ENCODE assay signal across 8 cellular contexts in genomic region chr10:68333452-68333851, GRCh38. TPM values are rescaled to one million over a fixed set of nuclear protein-coding genes. Genes with fewer than 3 reads are reported as not detected.
DNase-seq lines count a peak whose midpoint lies in the region; ATAC-seq and TF ChIP-seq lines count a peak whose summit lies in the region.

No MANE protein-coding gene starts in this region.

- H3K9me3 Mint-ChIP-seq in activated T-cell treated with anti-CD3 and anti-CD28 coated beads, Interleukin-2, amount 50 U/mL, for 24 hours = peaks cover 2% of the 10 kb centered on the region

- WGBS in lower leg skin, 2 donors = 0% methylated on average over 6 of the region's 6 CpGs

- H3K9me3 ChIP-seq in tibial artery = no peaks in the 10 kb centered on the region

- peaks cover 0 to 65% (median 31%) of the 10 kb centered on the region in 4 donors for H3K4me1 ChIP-seq in tibial artery

- no peak for ATAC-seq in GM19452 (IDR thresholded peaks at IDR 0.05; ENCODE audit: unreplicated experiment)

- peaks cover 0 to 5% (median 0%) of the 10 kb centered on the region in 3 donors for H3K36me3 ChIP-seq in tibial artery

- H3K4me3 ChIP-seq in astrocyte of the cerebellum (ENCODE audit: low read depth, low read length) (peak overlapping the region; percentile 98), lower leg skin (ENCODE audit: low read depth, poor library complexity, severe bottlenecking) (peak overlapping the region; percentile 96), tibial artery (peak overlapping the region; percentile 88 to 92)

- H3K4me1 Mint-ChIP-seq in activated T-cell treated with anti-CD3 and anti-CD28 coated beads, Interleukin-2, amount 50 U/mL, for 24 hours (ENCODE audit: low read depth) = peaks cover 60% of the 10 kb centered on the region

- in situ Hi-C loops in astrocyte of the cerebellum (cut with HindIII; ENCODE audit: low sequenced_read_pairs) = no loop called here

- TF ChIP-seq CTCF in astrocyte of the cerebellum (IDR thresholded peaks at IDR 0.05; ENCODE audit: low read depth, low read length, missing control alignments) = no peak
- no peak for TF ChIP-seq CTCF in lower leg skin (IDR thresholded peaks at IDR 0.05)
- TF ChIP-seq CTCF in tibial artery (IDR thresholded peaks at IDR 0.05) = no peak

- no peak for TF ChIP-seq POLR2A in lower leg skin (IDR thresholded peaks at IDR 0.05)

- H3K27ac ChIP-seq in tibial artery = peak overlapping the region; percentile 99 to 100

- no peak for DNase-seq in activated T-cell treated with anti-CD3 and anti-CD28 coated beads, Interleukin-2, amount 50 U/mL, for 24 hours
- DNase-seq in activated T-cell treated with anti-CD3 and anti-CD28 coated beads, Interleukin-2, amount 50 U/mL, for 48 hours = no peak
- DNase-seq in astrocyte of the cerebellum (ENCODE audit: low read depth) = no peak
- DNase-seq in lower leg skin (ENCODE audit: low spot score in 2 of 2) = no peak
- DNase-seq in tibial artery = no peak
- DNase-seq in NCI-H2029 (lab: John Stamatoyannopoulos, UW) = no peak
- no peak for DNase-seq in stimulated activated naive CD4-positive, alpha-beta T cell treated with Interleukin-2 at 50 U/mL for 16 hours (lab: John Stamatoyannopoulos, UW)

- H3K27me3 ChIP-seq in tibial artery = no peaks in the 10 kb centered on the region

- intact Hi-C loops in lower leg skin (cut with DNase I; ENCODE audit: low total_unique reads) = no loop called here
- intact Hi-C loops in tibial artery (cut with DNase I; ENCODE audit: low total_unique reads) = loop anchor here (10.0 kb wide), 1 partner anchor 259 kb away; the partner anchor contains the start of gene HERC4

- peaks cover 71% of the 10 kb centered on the region for H3K36me3 Mint-ChIP-seq in activated T-cell treated with anti-CD3 and anti-CD28 coated beads, Interleukin-2, amount 50 U/mL, for 24 hours (ENCODE audit: low read depth)

- peak overlapping the region; percentile 100 for H3K4me3 Mint-ChIP-seq in activated T-cell treated with anti-CD3 and anti-CD28 coated beads, Interleukin-2, amount 50 U/mL, for 24 hours

- no peaks in the 10 kb centered on the region for H3K27me3 Mint-ChIP-seq in activated T-cell treated with anti-CD3 and anti-CD28 coated beads, Interleukin-2, amount 50 U/mL, for 24 hours

- peak overlapping the region; percentile 100 for H3K27ac Mint-ChIP-seq in activated T-cell treated with anti-CD3 and anti-CD28 coated beads, Interleukin-2, amount 50 U/mL, for 24 hours

RNA-seq across cellular contexts. Expression of gene PBLD, which starts 0.7 kb away (rescaled TPM):
- total RNA-seq in lower leg skin = 1 to 10 TPM; 2.0 to 3.6 (median 2.8) TPM

RNA-seq across cellular contexts. Expression of gene HNRNPH3, which starts 1.6 kb away (rescaled TPM):
- 10 to 100 TPM; 23.5 to 82.1 (median 43.6) TPM for total RNA-seq in lower leg skin
